In the genomic region with DNA sequence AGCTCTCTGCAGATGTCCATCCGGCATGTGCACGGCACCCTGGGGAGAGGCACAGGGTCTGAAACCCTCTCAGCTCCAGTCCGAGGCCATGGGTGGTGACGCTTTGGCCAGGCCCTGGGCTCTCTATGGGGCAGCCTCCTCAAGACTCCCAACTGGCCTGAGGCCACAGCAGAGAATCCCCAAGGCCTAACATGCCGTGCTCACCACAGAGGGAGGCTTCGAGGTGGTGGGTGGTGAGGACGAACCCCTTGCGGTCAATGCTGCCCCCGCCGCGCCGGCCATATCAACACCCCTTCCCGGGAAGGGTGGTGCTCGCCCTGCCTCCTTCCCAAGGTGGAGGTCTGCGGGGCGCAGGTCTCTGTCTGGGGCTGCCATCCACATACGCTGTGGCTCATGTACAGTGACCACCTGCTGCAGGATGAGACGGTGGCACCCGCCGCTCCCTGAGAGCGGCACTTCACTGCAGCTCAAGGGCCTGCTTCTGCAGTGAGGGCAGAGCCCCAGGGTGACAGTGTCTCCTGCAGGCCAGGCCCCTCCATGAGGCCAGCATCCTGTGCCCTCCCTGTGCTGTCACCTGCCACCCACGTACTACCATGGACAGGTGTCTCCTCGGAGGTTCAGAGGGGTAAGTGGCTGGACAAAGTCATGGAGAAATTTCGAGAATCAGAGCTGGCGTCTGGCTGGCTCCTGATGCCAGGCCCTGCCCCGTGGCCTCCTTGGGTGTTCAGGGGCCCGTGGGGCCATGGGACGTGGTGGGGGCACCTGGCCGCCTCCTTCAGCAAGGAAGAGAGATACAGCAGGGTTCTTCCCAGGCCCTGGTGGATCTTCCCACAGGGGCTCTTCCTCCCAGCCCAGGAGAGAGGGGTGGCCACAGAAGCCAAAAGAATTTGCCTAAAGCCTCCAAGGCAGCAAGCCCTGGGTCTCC, we compare ENCODE assay signal across 26 cellular contexts. TPM values are rescaled to one million over a fixed set of nuclear protein-coding genes. Genes with fewer than 3 reads are reported as not detected.
DNase-seq lines count a peak whose midpoint lies in the region; ATAC-seq and TF ChIP-seq lines count a peak whose summit lies in the region.
"Had no signal": no experiment of that assay in that cellular context is flagged by ENCODE, and none has a peak within 500 bp of the region (broad histone marks: within the 10 kb centered on the region; RNA-seq: fewer than 3 reads in every experiment).

No MANE protein-coding gene starts in this region.

- DNase-seq in Right ventricle myocardium superior, result peak; percentile 27
- DNase-seq in left cardiac atrium, result no peak
- peak; percentile 38 for DNase-seq in lower lobe of right lung
- DNase-seq in MM.1S, result no peak
- no peak for DNase-seq in T-helper 1 cell
- DNase-seq: activated CD4-positive, alpha-beta T cell treated with anti-CD3 and anti-CD28 coated beads for 36 hours; COR-L47; DMS53; GDM1; NCI-H1694 treated with DMSO at 0.1 percent for 48 hours; NCI-H2171 treated with DMSO at 0.1 percent for 48 hours; NCI-H510A treated with DMSO at 0.1 percent for 48 hours; NK-92 treated with Interleukin-12 subunit alpha and Interleukin-12 subunit beta, amount 100 ng/mL, for 24 hours; SHP77 treated with DMSO at 0.1 percent for 48 hours; small intestine; stimulated activated naive CD8-positive, alpha-beta T cell treated with anti-CD3 and anti-CD28 coated beads, Interleukin-15, Interleukin-2, amounts not matched to agents 100 U/mL and 50 U/mL, for 24 hours had no signal

- no peaks in the 10 kb centered on the region for H4K20me1 ChIP-seq in OCI-LY3 (ENCODE audit: insufficient read depth, low read length)
- no peaks in the 10 kb centered on the region for H4K20me1 ChIP-seq in MM.1S (ENCODE audit: insufficient read depth, low read length)

- no peak overlapping the region for H2AFZ ChIP-seq in OCI-LY3 (ENCODE audit: low read depth, low read length)
- H2AFZ ChIP-seq in MM.1S (ENCODE audit: low read length), result no peak overlapping the region
- H2AFZ ChIP-seq: hepatocyte had no signal

- H3K9me2 ChIP-seq in MM.1S (replicated peaks; ENCODE audit: insufficient read depth, low read length), result no peaks in the 10 kb centered on the region

- H3K27me3 ChIP-seq in OCI-LY3 (ENCODE audit: low read depth, low read length) (peaks cover 3% of the 10 kb centered on the region; the same call in 1 of the 2 replicates), lower lobe of right lung (ENCODE audit: low read depth) (peaks cover 49% of the 10 kb centered on the region), MM.1S (replicated peaks; ENCODE audit: insufficient read depth, low read length) (peaks cover 19% of the 10 kb centered on the region)
- H3K27me3 ChIP-seq: pancreas had no signal

- peak overlapping the region; percentile 81 for H3K27ac ChIP-seq in OCI-LY3 (ENCODE audit: low read length)
- no peak overlapping the region for H3K27ac ChIP-seq in lower lobe of right lung
- H3K27ac ChIP-seq in MM.1S (ENCODE audit: low read length), result no peak overlapping the region
- H3K27ac ChIP-seq: breast epithelium, gastroesophageal sphincter, hepatocyte, pancreas, VCaP had no signal

- no peaks in the 10 kb centered on the region for H3F3A ChIP-seq in MM.1S (ENCODE audit: insufficient read depth, low read length)

- peaks cover 64% of the 10 kb centered on the region for H3K4me1 ChIP-seq in OCI-LY3 (ENCODE audit: low read length)
- no peaks in the 10 kb centered on the region for H3K4me1 ChIP-seq in lower lobe of right lung
- no peaks in the 10 kb centered on the region for H3K4me1 ChIP-seq in MM.1S (ENCODE audit: low read length)
- H3K4me1 ChIP-seq: breast epithelium, gastroesophageal sphincter, pancreas had no signal

- no peaks in the 10 kb centered on the region for H3K9me3 Mint-ChIP-seq in activated T-helper 17 cell treated with anti-CD3 and anti-CD28 coated beads, Interleukin-2, amount 50 U/mL, for 72 hours
- H3K9me3 Mint-ChIP-seq: activated naive CD4-positive, alpha-beta T cell treated with anti-CD3 and anti-CD28 coated beads, Interleukin-2, amount 50 U/mL, for 72 hours; T-helper 2 cell treated with Interferon-gamma antibody and Interleukin-4, amounts not matched to agents 5 μg/mL and 100 μg/mL, for 36 hours had no signal

- no peak overlapping the region for H3K27ac Mint-ChIP-seq in activated T-helper 17 cell treated with anti-CD3 and anti-CD28 coated beads, Interleukin-2, amount 50 U/mL, for 72 hours
- H3K27ac Mint-ChIP-seq: activated CD4-positive, alpha-beta T cell treated with anti-CD3 and anti-CD28 coated beads for 36 hours; activated naive CD4-positive, alpha-beta T cell treated with anti-CD3 and anti-CD28 coated beads, Interleukin-2, amount 50 U/mL, for 72 hours; T-helper 2 cell treated with Interferon-gamma antibody and Interleukin-4, amounts not matched to agents 5 μg/mL and 100 μg/mL, for 36 hours had no signal

- H3K36me3 ChIP-seq in OCI-LY3 (replicated peaks; ENCODE audit: low read depth, low read length) (no peaks in the 10 kb centered on the region), lower lobe of right lung (no peaks in the 10 kb centered on the region), MM.1S (replicated peaks; ENCODE audit: insufficient read depth, low read length) (no peaks in the 10 kb centered on the region)
- H3K36me3 ChIP-seq: breast epithelium, gastroesophageal sphincter, pancreas had no signal

- peak overlapping the region; percentile 55 for H3K4me2 ChIP-seq in OCI-LY3 (ENCODE audit: low read length)
- no peak overlapping the region for H3K4me2 ChIP-seq in MM.1S (ENCODE audit: low read depth, low read length)
- H3K4me2 ChIP-seq: hepatocyte had no signal

- H3K4me3 ChIP-seq in OCI-LY3 (ENCODE audit: low read length) (peak overlapping the region; percentile 50), lower lobe of right lung (no peak overlapping the region), MM.1S (ENCODE audit: low read length) (no peak overlapping the region)
- H3K4me3 ChIP-seq: breast epithelium, gastroesophageal sphincter, hepatocyte, pancreas had no signal

- H3K79me2 ChIP-seq in OCI-LY3 (ENCODE audit: low read length) (no peaks in the 10 kb centered on the region), MM.1S (ENCODE audit: low read length) (no peaks in the 10 kb centered on the region)
- H3K79me2 ChIP-seq: hepatocyte had no signal

- intact Hi-C loops in Right ventricle myocardium superior (cut with DNase I), result no loop called here
- intact Hi-C loops in left cardiac atrium (cut with DNase I), result no loop called here
- intact Hi-C loops in lower lobe of right lung (cut with DNase I), result no loop called here

- H3K4me1 Mint-ChIP-seq in activated T-helper 17 cell treated with anti-CD3 and anti-CD28 coated beads, Interleukin-2, amount 50 U/mL, for 72 hours, result peaks cover 5% of the 10 kb centered on the region

- H3K27me3 Mint-ChIP-seq in activated T-helper 17 cell treated with anti-CD3 and anti-CD28 coated beads, Interleukin-2, amount 50 U/mL, for 72 hours, result no peaks in the 10 kb centered on the region
- H3K27me3 Mint-ChIP-seq: activated CD4-positive, alpha-beta T cell treated with anti-CD3 and anti-CD28 coated beads for 36 hours had no signal

- no peak for ATAC-seq in Right ventricle myocardium superior (ENCODE audit: poor library complexity)
- no peak for ATAC-seq in left cardiac atrium
- no peak for ATAC-seq in lower lobe of right lung
- no peak for ATAC-seq in activated T-helper 17 cell treated with anti-CD3 and anti-CD28 coated beads, Interleukin-2, amount 50 U/mL, for 72 hours (replicated peaks)
- ATAC-seq: activated CD4-positive, alpha-beta T cell treated with anti-CD3 and anti-CD28 coated beads for 36 hours; activated naive CD4-positive, alpha-beta T cell treated with anti-CD3 and anti-CD28 coated beads, Interleukin-2, amount 50 U/mL, for 72 hours; gastroesophageal sphincter; HepG2; pancreas; stimulated activated naive CD8-positive, alpha-beta T cell treated with anti-CD3 and anti-CD28 coated beads, Interleukin-15, Interleukin-2, amounts not matched to agents 100 U/mL and 50 U/mL, for 24 hours had no signal

- no peaks in the 10 kb centered on the region for H3K36me3 Mint-ChIP-seq in activated T-helper 17 cell treated with anti-CD3 and anti-CD28 coated beads, Interleukin-2, amount 50 U/mL, for 72 hours (ENCODE audit: low read depth)
- H3K36me3 Mint-ChIP-seq: activated naive CD4-positive, alpha-beta T cell treated with anti-CD3 and anti-CD28 coated beads, Interleukin-2, amount 50 U/mL, for 72 hours had no signal

- H3K9me3 ChIP-seq in OCI-LY3 (ENCODE audit: insufficient read depth, low read length), result no peaks in the 10 kb centered on the region
- H3K9me3 ChIP-seq in lower lobe of right lung, result no peaks in the 10 kb centered on the region
- H3K9me3 ChIP-seq in MM.1S (replicated peaks; ENCODE audit: insufficient read depth, low read length), result no peaks in the 10 kb centered on the region
- H3K9me3 ChIP-seq: breast epithelium, gastroesophageal sphincter, pancreas had no signal

- TF ChIP-seq CTCF in OCI-LY3 (IDR thresholded peaks at IDR 0.05; ENCODE audit: low read depth, low read length), result no peak
- no peak for TF ChIP-seq CTCF in lower lobe of right lung (IDR thresholded peaks at IDR 0.05)
- no peak for TF ChIP-seq CTCF in MM.1S (IDR thresholded peaks at IDR 0.05; ENCODE audit: low read length)

- H3K9ac ChIP-seq in OCI-LY3 (ENCODE audit: low read length) (peak overlapping the region; percentile 57; the same call in 1 of the 2 replicates), MM.1S (ENCODE audit: low read length) (no peak overlapping the region)

- no peak overlapping the region for H3K4me3 Mint-ChIP-seq in activated T-helper 17 cell treated with anti-CD3 and anti-CD28 coated beads, Interleukin-2, amount 50 U/mL, for 72 hours
- H3K4me3 Mint-ChIP-seq: activated CD4-positive, alpha-beta T cell treated with anti-CD3 and anti-CD28 coated beads for 36 hours; T-helper 2 cell treated with Interferon-gamma antibody and Interleukin-4, amounts not matched to agents 5 μg/mL and 100 μg/mL, for 36 hours had no signal

RNA-seq across cellular contexts. Expression of a gene that starts 54.6 kb away (rescaled TPM):
- total RNA-seq in Right ventricle myocardium superior (15.5 TPM), left cardiac atrium (10 to 100 TPM; 14.9 to 16.2 TPM), lower lobe of right lung (31.7 TPM)
- 10 to 100 TPM; 35.4 to 47.9 TPM for total RNA-seq in activated T-helper 17 cell treated with anti-CD3 and anti-CD28 coated beads, Interleukin-2, amount 50 U/mL, for 72 hours

Comparison
In these comparisons a context has a peak if more than half of its experiments do, and no peak if none do; other contexts are left out.
1. DNase-seq: peak in Right ventricle myocardium superior (single experiment) and lower lobe of right lung (single experiment); none in left cardiac atrium (single experiment), MM.1S (single experiment) and T-helper 1 cell (0 of 5).